In genomic region chr4:144078746-144079145, GRCh38 we compare ENCODE assay signal across 23 cellular contexts. TPM values are rescaled to one million over a fixed set of nuclear protein-coding genes. Genes with fewer than 3 reads are reported as not detected.
"Had no signal": no experiment of that assay in that cellular context is flagged by ENCODE, and none has a peak within 500 bp of the region (broad histone marks: within the 10 kb centered on the region; RNA-seq: fewer than 3 reads in every experiment).

No MANE protein-coding gene starts in this region.

RNA-seq across cellular contexts. Expression of gene GYPB, which starts 59.6 kb away (rescaled TPM):
- total RNA-seq: activated CD4-positive, alpha-beta memory T cell treated with anti-CD3 and anti-CD28 coated beads for 36 hours; activated CD4-positive, alpha-beta T cell treated with anti-CD3 and anti-CD28 coated beads for 36 hours; activated CD4-positive, alpha-beta T cell treated with anti-CD3 and anti-CD28 coated beads, Interleukin-2, amount 10 ng/mL, durations not matched to agents 24 days and 14 days; activated CD8-positive, alpha-beta memory T cell treated with anti-CD3 and anti-CD28 coated beads for 36 hours; activated CD8-positive, alpha-beta T cell treated with anti-CD3 and anti-CD28 coated beads, Interleukin-2, amount 10 ng/mL, durations not matched to agents 7 days and 5 days; activated naive CD4-positive, alpha-beta T cell treated with anti-CD3 and anti-CD28 coated beads for 36 hours; activated naive CD8-positive, alpha-beta T cell treated with anti-CD3 and anti-CD28 coated beads for 36 hours; activated T-helper 1 cell treated with anti-CD3 and anti-CD28 coated beads, Interleukin-12 subunit alpha, Interleukin-12 subunit beta, Interleukin-2, Interleukin-4 antibody, amounts not matched to agents 30 ng/mL and 10 ng/mL and 1 ng/mL, durations not matched to agents 14 hours and 24 hours and 36 hours; activated T-helper 2 cell treated with anti-CD3 and anti-CD28 coated beads, Interferon-gamma antibody, Interleukin-2, Interleukin-4, amounts not matched to agents 10 μg/mL and 5 μg/mL and 100 μg/mL, durations not matched to agents 14 hours and 24 hours and 36 hours; adrenal gland; body of pancreas; chondrocyte; dermis blood vessel endothelial cell; endothelial cell of umbilical vein; esophagus squamous epithelium; fibroblast of lung; fibroblast of villous mesenchyme; gastroesophageal sphincter; glomerular endothelial cell; T-helper 17 cell had no signal
- polyA plus RNA-seq: adrenal gland, aorta, endothelial cell of umbilical vein, esophagus, fibroblast of lung, heart right ventricle had no signal
